22 cellular contexts compared by ENCODE assay signal in genomic region chr12:28294300-28294699, GRCh38.
DNase-seq lines count a peak whose midpoint lies in the region; ATAC-seq, FAIRE-seq and TF ChIP-seq lines count a peak whose summit lies in the region.
"Had no signal": no experiment of that assay in that cellular context is flagged by ENCODE, and none has a peak within 500 bp of the region (broad histone marks: within the 10 kb centered on the region; RNA-seq: fewer than 3 reads in every experiment).

No MANE protein-coding gene starts in this region.

- TF ChIP-seq EP300 in K562 (IDR thresholded peaks at IDR 0.05; ENCODE audit: low read length): no peak

- no peaks in the 10 kb centered on the region for H4K20me1 ChIP-seq in K562 (replicated peaks; ENCODE audit: control insufficient read depth, insufficient read depth, low read length)

- POLR2A ChIA-PET in K562 (lab: Yijun Ruan, JAX): interaction anchor here (1.3 kb wide), 1 partner anchor 8 kb away, joined by 4 read pairs; no protein-coding TSS in a partner anchor
- POLR2A ChIA-PET in T-cell (lab: Charles Lee): no interaction called here

- TF ChIP-seq CTCF in K562 (IDR thresholded peaks at IDR 0.05 in 2 of 3, conservative IDR thresholded peaks at IDR 0.05 in 1 of 3; ENCODE audit: insufficient read depth in 2 of 3, low read depth in 1 of 3, low read length in 3 of 3) (no peak), left ventricle myocardium inferior (IDR thresholded peaks at IDR 0.05; ENCODE audit: borderline replicate concordance) (no peak)

- H3K4me3 Mint-ChIP-seq in stimulated activated naive B cell treated with anti-CD40 and anti-IgM and Interleukin-4, amounts not matched to agents 10 μg/mL and 1 μg/mL and 100 μg/mL, for 72 hours: no peak overlapping the region
- no peak overlapping the region for H3K4me3 Mint-ChIP-seq in T-cell
- no peak overlapping the region for H3K4me3 Mint-ChIP-seq in activated T-cell treated with anti-CD3 and anti-CD28 coated beads, Interleukin-2, amount 50 U/mL, for 72 hours
- H3K4me3 Mint-ChIP-seq: activated naive CD4-positive, alpha-beta T cell treated with anti-CD3 and anti-CD28 coated beads, Interleukin-2, amount 50 U/mL, for 24 hours; mesothelial cell of epicardium; neural progenitor cell; stimulated activated effector memory CD8-positive, alpha-beta T cell treated with anti-CD3 and anti-CD28 coated beads, Interleukin-12 subunit alpha, Interleukin-12 subunit beta, amount 100 ng/mL, for 72 hours had no signal

- H3K36me3 ChIP-seq in K562 (ENCODE audit: control insufficient read depth, insufficient read depth, low read length) (no peaks in the 10 kb centered on the region), left ventricle myocardium inferior (peaks cover 5% of the 10 kb centered on the region)
- H3K36me3 ChIP-seq: neural progenitor cell, thyroid gland had no signal

- H3K27me3 ChIP-seq in K562 (ENCODE audit: control insufficient read depth in 2 of 2, insufficient read depth in 2 of 2, low read length in 2 of 2): no peaks in the 10 kb centered on the region
- H3K27me3 ChIP-seq in left ventricle myocardium inferior (ENCODE audit: low read depth): no peaks in the 10 kb centered on the region
- H3K27me3 ChIP-seq: body of pancreas, neural progenitor cell, thyroid gland had no signal

- H3K9me3 Mint-ChIP-seq in stimulated activated naive B cell treated with anti-CD40 and anti-IgM and Interleukin-4, amounts not matched to agents 10 μg/mL and 1 μg/mL and 100 μg/mL, for 72 hours: peaks cover 13% of the 10 kb centered on the region in 2 donors
- peaks cover 7 to 12% (median 9%) of the 10 kb centered on the region in 3 donors for H3K9me3 Mint-ChIP-seq in T-cell
- H3K9me3 Mint-ChIP-seq in activated T-cell treated with anti-CD3 and anti-CD28 coated beads, Interleukin-2, amount 50 U/mL, for 72 hours: peaks cover 8% of the 10 kb centered on the region in 2 donors

- H3K4me1 ChIP-seq in K562 (replicated peaks in 1 of 2; ENCODE audit: control insufficient read depth in 2 of 2, insufficient read depth in 2 of 2, low read length in 2 of 2): no peaks in the 10 kb centered on the region
- H3K4me1 ChIP-seq in left ventricle myocardium inferior: peaks cover 6% of the 10 kb centered on the region
- H3K4me1 ChIP-seq: thyroid gland had no signal

- no peak overlapping the region for H3K9ac ChIP-seq in K562 (ENCODE audit: insufficient read depth in 1 of 2, low read depth in 2 of 2, low read length in 2 of 2)
- H3K9ac ChIP-seq: neural progenitor cell had no signal

- TF ChIP-seq POLR2A in K562 (conservative IDR thresholded peaks at IDR 0.05): no peak

- peaks cover 6% of the 10 kb centered on the region; the same call in 1 of the 2 replicates for H3K9me3 ChIP-seq in K562 (replicated peaks; ENCODE audit: control insufficient read depth, insufficient read depth, low read depth, low read length)
- peaks cover 27% of the 10 kb centered on the region for H3K9me3 ChIP-seq in left ventricle myocardium inferior (replicated peaks)
- H3K9me3 ChIP-seq: thyroid gland had no signal

- H3K36me3 Mint-ChIP-seq in stimulated activated naive B cell treated with anti-CD40 and anti-IgM and Interleukin-4, amounts not matched to agents 10 μg/mL and 1 μg/mL and 100 μg/mL, for 72 hours: peaks cover 27 to 28% of the 10 kb centered on the region in 2 donors
- peaks cover 35% of the 10 kb centered on the region for H3K36me3 Mint-ChIP-seq in T-cell
- peaks cover 10 to 18% of the 10 kb centered on the region in 2 donors for H3K36me3 Mint-ChIP-seq in activated T-cell treated with anti-CD3 and anti-CD28 coated beads, Interleukin-2, amount 50 U/mL, for 72 hours (ENCODE audit: insufficient read depth in 2 of 2)
- H3K36me3 Mint-ChIP-seq: stimulated activated effector memory CD8-positive, alpha-beta T cell treated with anti-CD3 and anti-CD28 coated beads, Interleukin-12 subunit alpha, Interleukin-12 subunit beta, amount 100 ng/mL, for 72 hours had no signal

- H3K4me3 ChIP-seq in K562 (no peak overlapping the region), left ventricle myocardium inferior (no peak overlapping the region)
- H3K4me3 ChIP-seq: body of pancreas, coronary artery, neural progenitor cell, thyroid gland had no signal

- H3K27ac ChIP-seq in K562 (ENCODE audit: extremely low read depth, low read depth, low read length) (no peak overlapping the region), left ventricle myocardium inferior (replicated peaks) (no peak overlapping the region)
- H3K27ac ChIP-seq: 22Rv1, body of pancreas, C4-2B, coronary artery, neural progenitor cell, thyroid gland, VCaP had no signal

- H3K27me3 Mint-ChIP-seq in stimulated activated naive B cell treated with anti-CD40 and anti-IgM and Interleukin-4, amounts not matched to agents 10 μg/mL and 1 μg/mL and 100 μg/mL, for 72 hours: no peaks in the 10 kb centered on the region
- H3K27me3 Mint-ChIP-seq in T-cell: no peaks in the 10 kb centered on the region
- H3K27me3 Mint-ChIP-seq in activated T-cell treated with anti-CD3 and anti-CD28 coated beads, Interleukin-2, amount 50 U/mL, for 72 hours (ENCODE audit: low read depth): no peaks in the 10 kb centered on the region
- H3K27me3 Mint-ChIP-seq: activated naive CD4-positive, alpha-beta T cell treated with anti-CD3 and anti-CD28 coated beads, Interleukin-2, amount 50 U/mL, for 24 hours had no signal

- no peak for FAIRE-seq in K562 (lab: Jason Lieb, UNC)

- CTCF ChIA-PET in K562 (lab: Yijun Ruan, JAX; ENCODE audit: low intra/inter-chr PET ratio): no interaction called here
- CTCF ChIA-PET in T-cell (lab: Charles Lee): no interaction called here

- no peak overlapping the region for H3K4me2 ChIP-seq in K562 (ENCODE audit: insufficient read depth, low read length)
- H3K4me2 ChIP-seq: neural progenitor cell had no signal

- no peaks in the 10 kb centered on the region for H3K9me1 ChIP-seq in K562 (ENCODE audit: control insufficient read depth, insufficient read depth, low read length)

- TF ChIP-seq RAD21 in K562 (CRISPR knock-in tag; conservative IDR thresholded peaks at IDR 0.05 in 1 of 2, IDR thresholded peaks at IDR 0.05 in 1 of 2): no peak

- WGBS in K562 (ENCODE audit: insufficient coverage, low coverage, missing lambda C conversion rate): 45% methylated on average over 3 of the region's 6 CpGs

- peaks cover 12% of the 10 kb centered on the region in 2 donors for H3K4me1 Mint-ChIP-seq in stimulated activated naive B cell treated with anti-CD40 and anti-IgM and Interleukin-4, amounts not matched to agents 10 μg/mL and 1 μg/mL and 100 μg/mL, for 72 hours
- peaks cover 6 to 16% (median 12%) of the 10 kb centered on the region in 3 donors for H3K4me1 Mint-ChIP-seq in T-cell
- H3K4me1 Mint-ChIP-seq in activated T-cell treated with anti-CD3 and anti-CD28 coated beads, Interleukin-2, amount 50 U/mL, for 72 hours (ENCODE audit: low read depth): peaks cover 4% of the 10 kb centered on the region
- H3K4me1 Mint-ChIP-seq: mesothelial cell of epicardium, neural progenitor cell had no signal

- in situ Hi-C loops in K562 (cut with MboI): no loop called here

- peak overlapping the region; percentile 86 for H3K27ac Mint-ChIP-seq in stimulated activated naive B cell treated with anti-CD40 and anti-IgM and Interleukin-4, amounts not matched to agents 10 μg/mL and 1 μg/mL and 100 μg/mL, for 72 hours
- H3K27ac Mint-ChIP-seq in T-cell: no peak overlapping the region
- no peak overlapping the region for H3K27ac Mint-ChIP-seq in activated T-cell treated with anti-CD3 and anti-CD28 coated beads, Interleukin-2, amount 50 U/mL, for 72 hours
- H3K27ac Mint-ChIP-seq: activated naive CD4-positive, alpha-beta T cell treated with anti-CD3 and anti-CD28 coated beads, Interleukin-2, amount 50 U/mL, for 24 hours; mesothelial cell of epicardium; neural progenitor cell; stimulated activated effector memory CD8-positive, alpha-beta T cell treated with anti-CD3 and anti-CD28 coated beads, Interleukin-12 subunit alpha, Interleukin-12 subunit beta, amount 100 ng/mL, for 72 hours had no signal

- intact Hi-C loops in K562 (cut with micrococcal nuclease) (no loop called here), left ventricle myocardium inferior (cut with micrococcal nuclease) (no loop called here)

- H3K79me2 ChIP-seq in K562 (ENCODE audit: control insufficient read depth, insufficient read depth, low read length): peaks cover 2% of the 10 kb centered on the region; the same call in 1 of the 3 replicates

- DNase-seq in SIG-M5 treated with dmso at 0.1 percent for 504 hours (lab: John Stamatoyannopoulos, UW; ENCODE audit: unreplicated experiment): peak; percentile 5
- DNase-seq in SIG-M5 (lab: John Stamatoyannopoulos, UW): no peak
- peak; percentile 23 for DNase-seq in NOMO-1 treated with dmso at 0.1 percent for 144 hours (lab: John Stamatoyannopoulos, UW; ENCODE audit: unreplicated experiment)
- DNase-seq in K562 (ENCODE audit: extremely low read depth in 1 of 4, low spot score in 3 of 4): no peak
- peak; percentile 20 for DNase-seq in stimulated activated naive B cell treated with anti-CD40 and anti-IgM and Interleukin-4, amounts not matched to agents 10 μg/mL and 1 μg/mL and 100 μg/mL, for 72 hours
- DNase-seq in left ventricle myocardium inferior: no peak
- DNase-seq in T-cell: no peak
- DNase-seq in activated T-cell treated with anti-CD3 and anti-CD28 coated beads, Interleukin-2, amount 50 U/mL, for 72 hours: no peak
- DNase-seq: activated CD4-positive, alpha-beta T cell treated with anti-CD3 and anti-CD28 coated beads, Interleukin-2, amount 50 U/mL, for 48 hours; body of pancreas; DMS53; NCI-H2029; NCI-H510A had no signal

- no peak overlapping the region for H2AFZ ChIP-seq in K562 (ENCODE audit: low read depth, low read length)
- H2AFZ ChIP-seq: neural progenitor cell had no signal

- BruUV-seq in K562 (replicated peaks; lab: Mats Ljungman, UMichigan): no TSS peak

- ATAC-seq in K562 (no peak; the same call in 2 of the 3 replicates), T-cell (replicated peaks in 1 of 4) (no peak)
- ATAC-seq in stimulated activated naive B cell treated with anti-CD40 and anti-IgM and Interleukin-4, amounts not matched to agents 10 μg/mL and 1 μg/mL and 100 μg/mL, for 72 hours (replicated peaks): peak; percentile 78 to 86
- no peak for ATAC-seq in activated T-cell treated with anti-CD3 and anti-CD28 coated beads, Interleukin-2, amount 50 U/mL, for 72 hours (replicated peaks in 1 of 2)
- ATAC-seq: body of pancreas; stimulated activated effector memory CD8-positive, alpha-beta T cell treated with anti-CD3 and anti-CD28 coated beads, Interleukin-12 subunit alpha, Interleukin-12 subunit beta, amount 100 ng/mL, for 72 hours had no signal

TF ChIP-seq in K562, 482 proteins besides CTCF, POLR2A, EP300 and RAD21 (continues in another document):
- peak in 1 of 2 experiments; percentile 25; a peak in 1 of 4 replicates for TF ChIP-seq RCOR1 (IDR thresholded peaks at IDR 0.05; ENCODE audit: borderline replicate concordance in 1 of 2, low read depth in 2 of 2, low read length in 2 of 2)
- no peak for TF ChIP-seq ZKSCAN8 (CRISPR knock-in tag; IDR thresholded peaks at IDR 0.05)
- TF ChIP-seq SPI1 (IDR thresholded peaks at IDR 0.05; ENCODE audit: borderline replicate concordance, low read depth, low read length): peak; percentile 71
- no peak for TF ChIP-seq SMAD4 (CRISPR knock-in tag; conservative IDR thresholded peaks at IDR 0.05)
- no peak for TF ChIP-seq TAF1 (IDR thresholded peaks at IDR 0.05; ENCODE audit: control insufficient read depth, extremely low read depth, insufficient read depth, low read length, severe bottlenecking)
- TF ChIP-seq ZNF780A (CRISPR knock-in tag; IDR thresholded peaks at IDR 0.05): no peak

Comparison
In these comparisons a context has a peak if more than half of its experiments do, and no peak if none do; other contexts are left out.
1. DNase-seq: peak in SIG-M5 treated with dmso at 0.1 percent for 504 hours (single experiment), NOMO-1 treated with dmso at 0.1 percent for 144 hours (single experiment) and stimulated activated naive B cell treated with anti-CD40 and anti-IgM and Interleukin-4, amounts not matched to agents 10 μg/mL and 1 μg/mL and 100 μg/mL, for 72 hours (single experiment); none in SIG-M5 (single experiment), K562 (0 of 4), left ventricle myocardium inferior (single experiment), T-cell (0 of 34) and activated T-cell treated with anti-CD3 and anti-CD28 coated beads, Interleukin-2, amount 50 U/mL, for 72 hours (0 of 2).
2. ATAC-seq: peak in stimulated activated naive B cell treated with anti-CD40 and anti-IgM and Interleukin-4, amounts not matched to agents 10 μg/mL and 1 μg/mL and 100 μg/mL, for 72 hours (2 of 2); none in K562 (single experiment), T-cell (0 of 4) and activated T-cell treated with anti-CD3 and anti-CD28 coated beads, Interleukin-2, amount 50 U/mL, for 72 hours (0 of 2).